ENCODE assay signal across 20 cellular contexts in the genomic region with DNA sequence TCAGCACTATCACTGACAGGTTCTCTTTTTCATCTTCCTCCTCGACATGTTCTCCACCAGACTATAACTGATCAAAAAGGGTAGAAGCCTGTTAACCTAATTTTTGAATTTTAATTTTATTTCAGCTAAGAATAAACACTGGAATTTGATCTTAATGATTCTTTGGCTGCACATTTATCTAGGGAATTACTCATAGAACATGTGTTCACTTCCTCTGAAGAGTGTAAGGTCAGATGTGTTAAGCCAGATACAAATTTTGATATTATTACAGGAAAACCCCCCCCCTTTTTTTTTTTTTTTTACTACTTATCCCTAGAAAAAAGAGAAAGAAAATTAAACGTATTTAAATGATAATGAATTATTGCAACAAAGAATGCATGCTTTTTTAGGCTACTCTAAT. TPM values are rescaled to one million over a fixed set of nuclear protein-coding genes. Genes with fewer than 3 reads are reported as not detected.
DNase-seq lines count a peak whose midpoint lies in the region; ATAC-seq, FAIRE-seq and TF ChIP-seq lines count a peak whose summit lies in the region.
"Had no signal": no experiment of that assay in that cellular context is flagged by ENCODE, and none has a peak within 500 bp of the region (broad histone marks: within the 10 kb centered on the region; RNA-seq: fewer than 3 reads in every experiment).

No MANE protein-coding gene starts in this region.

- TF ChIP-seq CTCF in left ventricle myocardium inferior (IDR thresholded peaks at IDR 0.05; ENCODE audit: borderline replicate concordance) (no peak), astrocyte of the cerebellum (IDR thresholded peaks at IDR 0.05; ENCODE audit: low read depth, low read length, missing control alignments) (no peak), keratinocyte (optimal IDR thresholded peaks at IDR 0.05 in 1 of 3, IDR thresholded peaks at IDR 0.05 in 1 of 3, conservative IDR thresholded peaks at IDR 0.05 in 1 of 3; ENCODE audit: extremely low read depth in 1 of 3, insufficient read depth in 2 of 3, low read length in 3 of 3) (no peak)

- H3K9me1 ChIP-seq in keratinocyte (ENCODE audit: control insufficient read depth, extremely low read depth, insufficient read depth, low read length): no peaks in the 10 kb centered on the region

- dilution Hi-C loops in keratinocyte (cut with MboI; ENCODE audit: extremely low pct_ligation_motif_present, low sequenced_read_pairs): no loop called here

- peak overlapping the region; percentile 17 for H3K4me2 ChIP-seq in keratinocyte (ENCODE audit: control insufficient read depth, extremely low read depth, insufficient read depth, low read depth, low read length)

- H3K27ac ChIP-seq in left ventricle myocardium inferior (replicated peaks): peak overlapping the region; percentile 54
- no peak overlapping the region for H3K27ac ChIP-seq in keratinocyte (ENCODE audit: control insufficient read depth, insufficient read depth, low read length)
- H3K27ac ChIP-seq: HL-60 had no signal

- no peak overlapping the region for H3K9ac ChIP-seq in keratinocyte (ENCODE audit: control insufficient read depth, extremely low read depth, insufficient read depth, low read length)

- H3K4me1 ChIP-seq in left ventricle myocardium inferior (peaks cover 83% of the 10 kb centered on the region), keratinocyte (ENCODE audit: control insufficient read depth, extremely low read depth, insufficient read depth, low read length) (peaks cover 59% of the 10 kb centered on the region)

- in situ Hi-C loops in astrocyte of the cerebellum (cut with HindIII; ENCODE audit: low sequenced_read_pairs): no loop called here

- intact Hi-C loops in left ventricle myocardium inferior (cut with micrococcal nuclease): no loop called here
- intact Hi-C loops in cardiac septum (cut with DNase I): no loop called here

- no peak for ATAC-seq in HG02884 (IDR thresholded peaks at IDR 0.05; ENCODE audit: unreplicated experiment)

- no peak overlapping the region for H2AFZ ChIP-seq in keratinocyte (ENCODE audit: control insufficient read depth, low read length)

- FAIRE-seq in keratinocyte (lab: Jason Lieb, UNC): no peak
- FAIRE-seq: A204.1 had no signal

- H3K4me3 ChIP-seq in left ventricle myocardium inferior (no peak overlapping the region), astrocyte of the cerebellum (ENCODE audit: low read depth, low read length) (peak overlapping the region; percentile 29), keratinocyte (ENCODE audit: control insufficient read depth in 2 of 3, extremely low read depth in 1 of 3, insufficient read depth in 2 of 3, low read depth in 1 of 3, low read length in 3 of 3) (no peak overlapping the region)
- H3K4me3 ChIP-seq: esophagus muscularis mucosa had no signal

- H4K20me1 ChIP-seq in keratinocyte (ENCODE audit: control insufficient read depth, extremely low read depth, insufficient read depth, low read length): peaks cover 48% of the 10 kb centered on the region

- H3K27me3 ChIP-seq in left ventricle myocardium inferior (ENCODE audit: low read depth) (no peaks in the 10 kb centered on the region), keratinocyte (ENCODE audit: control insufficient read depth, extremely low read depth, insufficient read depth, low read length) (no peaks in the 10 kb centered on the region)
- H3K27me3 ChIP-seq: esophagus muscularis mucosa had no signal

- no peaks in the 10 kb centered on the region for H3K9me3 ChIP-seq in left ventricle myocardium inferior (replicated peaks)
- no peaks in the 10 kb centered on the region for H3K9me3 ChIP-seq in keratinocyte (ENCODE audit: control insufficient read depth, low read depth, low read length)
- H3K9me3 ChIP-seq: esophagus muscularis mucosa had no signal

- DNase-seq in left ventricle myocardium inferior (no peak), cardiac septum (ENCODE audit: low spot score) (no peak), astrocyte of the cerebellum (ENCODE audit: low read depth) (no peak), keratinocyte (ENCODE audit: low read depth, low spot score) (no peak), D341Med (ENCODE audit: low spot score) (no peak), NCI-H226 (no peak), amygdala (lab: John Stamatoyannopoulos, UW) (no peak)
- DNase-seq: activated CD4-positive, alpha-beta T cell treated with anti-CD3 and anti-CD28 coated beads, Interleukin-2, amount 50 U/mL, for 4 hours; activated CD8-positive, alpha-beta memory T cell treated with anti-CD3 and anti-CD28 coated beads, Interleukin-2, amount 50 U/mL, for 48 hours; activated effector memory CD4-positive, alpha-beta T cell treated with anti-CD3 and anti-CD28 coated beads, Interleukin-2, amount 50 U/mL, for 16 hours; caudate nucleus; COR-L47; glutamatergic neuron; NCI-H1417 treated with DMSO at 0.1 percent for 48 hours; NCI-H526 treated with DMSO at 0.1 percent for 48 hours; SIG-M5 had no signal

- H3K36me3 ChIP-seq in left ventricle myocardium inferior: no peaks in the 10 kb centered on the region
- peaks cover 9 to 33% of the 10 kb centered on the region in 2 experiments for H3K36me3 ChIP-seq in keratinocyte (ENCODE audit: control insufficient read depth in 2 of 2, extremely low read depth in 1 of 2, insufficient read depth in 2 of 2, low read length in 2 of 2)
- H3K36me3 ChIP-seq: esophagus muscularis mucosa had no signal

- H3K79me2 ChIP-seq in keratinocyte (ENCODE audit: control insufficient read depth, insufficient read depth, low read length): peaks cover 100% of the 10 kb centered on the region

RNA-seq across cellular contexts. Expression of a gene that starts 15.0 kb away (rescaled TPM):
- total RNA-seq in left ventricle myocardium inferior (33.7 TPM), cardiac septum (67.7 TPM)
- polyA plus RNA-seq in keratinocyte: 226 to 552 TPM (median 465 TPM) in 3 replicates
- polyA plus RNA-seq in keratinocyte (2011; ENCODE audit: low read depth): 43.5 TPM
- 139 and 276 TPM in 2 replicates for polyA plus RNA-seq in keratinocyte (2011; cell fraction: cytosol; rRNA removed)
- polyA plus RNA-seq in keratinocyte (2011; cell fraction: nucleus; rRNA removed): 427 and 537 TPM in 2 replicates
- 47.0 and 314 TPM in 2 replicates for polyA plus RNA-seq in keratinocyte (2012; ENCODE audit: low replicate concordance)
- polyA minus RNA-seq in keratinocyte: 309 to 761 TPM (median 397 TPM) in 3 replicates
- 419 TPM for polyA minus RNA-seq in keratinocyte (2011; cell fraction: cytosol; rRNA and poly(A)+ RNA removed)
- 805 and 1,429 TPM in 2 replicates for polyA minus RNA-seq in keratinocyte (2011; cell fraction: nucleus; rRNA and poly(A)+ RNA removed)
